In the genomic region with DNA sequence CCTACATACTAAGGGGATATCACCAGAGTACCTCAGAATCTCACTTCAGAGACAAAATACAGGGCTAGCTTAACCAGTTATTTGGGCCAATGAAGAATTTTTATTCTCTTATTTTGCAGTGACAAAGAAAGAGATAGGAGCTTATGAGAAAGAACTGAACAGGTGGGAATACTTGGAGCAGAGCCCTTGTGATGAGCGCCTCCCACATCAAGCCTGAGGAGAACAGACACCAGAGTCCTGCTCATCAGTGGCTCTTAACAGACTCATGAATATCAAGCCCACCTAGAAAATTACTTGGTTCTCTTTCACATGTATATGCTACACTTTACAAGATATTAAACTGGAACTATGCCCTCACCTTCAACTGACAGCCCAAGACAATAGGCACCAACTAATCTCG, we compare ENCODE assay signal across 34 cellular contexts.
DNase-seq lines count a peak whose midpoint lies in the region; ATAC-seq, FAIRE-seq and TF ChIP-seq lines count a peak whose summit lies in the region.
"Had no signal": no experiment of that assay in that cellular context is flagged by ENCODE, and none has a peak within 500 bp of the region (broad histone marks: within the 10 kb centered on the region; RNA-seq: fewer than 3 reads in every experiment).

No MANE protein-coding gene starts in this region.

- H3K27ac ChIP-seq in GM12878 (ENCODE audit: control insufficient read depth, insufficient read depth) (no peak overlapping the region), Peyer's patch (no peak overlapping the region)
- H3K27ac ChIP-seq: 22Rv1; A549; BLaER1; BLaER1 treated with 17β-estradiol and CSF1 and Interleukin-3, amounts not matched to agents 10 nM and 100 nM; C4-2B had no signal

- TF ChIP-seq RAD21 in GM12878 (IDR thresholded peaks at IDR 0.05; ENCODE audit: insufficient read depth, low read depth, low read length), result no peak

- POLR2A ChIA-PET in GM12878 (lab: Charles Lee), result no interaction called here

- H3K27me3 ChIP-seq in GM12878 (replicated peaks in 1 of 2; ENCODE audit: control insufficient read depth in 2 of 2, insufficient read depth in 2 of 2, low read length in 1 of 2) (no peaks in the 10 kb centered on the region), Peyer's patch (no peaks in the 10 kb centered on the region)
- H3K27me3 ChIP-seq: BLaER1 had no signal

- H3K36me3 ChIP-seq in GM12878 (ENCODE audit: control insufficient read depth in 2 of 2, insufficient read depth in 2 of 2, low read length in 1 of 2), result no peaks in the 10 kb centered on the region
- H3K36me3 ChIP-seq in Peyer's patch, result no peaks in the 10 kb centered on the region
- H3K36me3 ChIP-seq: BE2C; BLaER1; BLaER1 treated with 17β-estradiol and CSF1 and Interleukin-3, amounts not matched to agents 10 nM and 100 nM had no signal

- BruUV-seq in GM12878 (replicated peaks; lab: Mats Ljungman, UMichigan), result no TSS peak

- no peak for TF ChIP-seq POLR2A in GM12878 (IDR thresholded peaks at IDR 0.05; ENCODE audit: low read depth, low read length)
- TF ChIP-seq POLR2A in Peyer's patch (IDR thresholded peaks at IDR 0.05), result no peak

- CTCF ChIA-PET in GM12878 (lab: Yijun Ruan, JAX), result no interaction called here

- WGBS in GM12878 (ENCODE audit: insufficient coverage, insufficient replicate concordance, low lambda C conversion rate, missing lambda C conversion rate), result 43% methylated on average over 2 of the region's 2 CpGs

- H3K4me3 ChIP-seq in GM12878 (no peak overlapping the region), Peyer's patch (no peak overlapping the region)
- H3K4me3 ChIP-seq: A549; BLaER1; BLaER1 treated with 17β-estradiol and CSF1 and Interleukin-3, amounts not matched to agents 10 nM and 100 nM had no signal

- H4K20me1 ChIP-seq in GM12878 (ENCODE audit: control insufficient read depth, insufficient read depth), result no peaks in the 10 kb centered on the region
- H4K20me1 ChIP-seq: BLaER1; BLaER1 treated with 17β-estradiol and CSF1 and Interleukin-3, amounts not matched to agents 10 nM and 100 nM had no signal

- no peak overlapping the region for H3K9ac ChIP-seq in GM12878 (ENCODE audit: control insufficient read depth, insufficient read depth, low read length)
- H3K9ac ChIP-seq: BLaER1; BLaER1 treated with 17β-estradiol and CSF1 and Interleukin-3, amounts not matched to agents 10 nM and 100 nM had no signal

- no peak for TF ChIP-seq EP300 in GM12878 (IDR thresholded peaks at IDR 0.05; ENCODE audit: borderline replicate concordance in 1 of 2, control insufficient read depth in 1 of 2, low read depth in 2 of 2, low read length in 2 of 2)

- TF ChIP-seq CTCF in GM12878 (IDR thresholded peaks at IDR 0.05 in 2 of 3, conservative IDR thresholded peaks at IDR 0.05 in 1 of 3; ENCODE audit: control insufficient read depth in 2 of 3, extremely low read depth in 1 of 3, insufficient read depth in 1 of 3, low read depth in 3 of 3, low read length in 3 of 3), result no peak
- no peak for TF ChIP-seq CTCF in Peyer's patch (IDR thresholded peaks at IDR 0.05)

- no peaks in the 10 kb centered on the region for H3K9me3 ChIP-seq in GM12878 (replicated peaks; ENCODE audit: control insufficient read depth, insufficient read depth, low read length)
- H3K9me3 ChIP-seq in Peyer's patch, result no peaks in the 10 kb centered on the region
- H3K9me3 ChIP-seq: A549; BE2C; BLaER1; BLaER1 treated with 17β-estradiol and CSF1 and Interleukin-3, amounts not matched to agents 10 nM and 100 nM; Caco-2 had no signal

- no peak overlapping the region for H3K4me2 ChIP-seq in GM12878 (ENCODE audit: control insufficient read depth, insufficient read depth)
- H3K4me2 ChIP-seq: A549; BLaER1; BLaER1 treated with 17β-estradiol and CSF1 and Interleukin-3, amounts not matched to agents 10 nM and 100 nM had no signal

- DNase-seq in G401 (ENCODE audit: low spot score), result peak; percentile 84
- no peak for DNase-seq in GM12878 (ENCODE audit: low read depth, low spot score)
- peak; percentile 79 for DNase-seq in cerebellar cortex (ENCODE audit: low spot score)
- peak; percentile 64 for DNase-seq in cerebellum (ENCODE audit: low spot score)
- DNase-seq in activated CD4-positive, alpha-beta T cell treated with anti-CD3 and anti-CD28 coated beads for 4 hours, result no peak
- DNase-seq in Peyer's patch, result no peak
- DNase-seq in iPS-NIHi11 (ENCODE audit: low spot score), result no peak
- DNase-seq: 8988T; ACHN; AML-193; BE2C; Caco-2; Calu3; CD4-positive, alpha-beta memory T cell; CD4-positive, alpha-beta T cell; CD4-positive, CD25-positive, alpha-beta regulatory T cell; CD8-positive, alpha-beta memory T cell; CD8-positive, alpha-beta T cell; COR-L47; DMS 273 treated with DMSO at 0.1 percent for 48 hours; DMS153; DMS53; DMS79; DMS79 treated with DMSO at 0.1 percent for 48 hours; DND-41; EL had no signal

- H3K4me1 ChIP-seq in GM12878 (ENCODE audit: control insufficient read depth, insufficient read depth, low read length), result no peaks in the 10 kb centered on the region
- H3K4me1 ChIP-seq in Peyer's patch, result no peaks in the 10 kb centered on the region
- H3K4me1 ChIP-seq: A549; BE2C; BLaER1; BLaER1 treated with 17β-estradiol and CSF1 and Interleukin-3, amounts not matched to agents 10 nM and 100 nM; Caco-2 had no signal

- intact Hi-C loops in GM12878 (cut with micrococcal nuclease; ENCODE audit: unreplicated experiment), result no loop called here

- SMC1A ChIA-PET in GM12878 (lab: Charles Lee; ENCODE audit: uncharacterized antibody, unreplicated experiment), result no interaction called here

- no peak overlapping the region for H2AFZ ChIP-seq in GM12878 (ENCODE audit: control insufficient read depth, low read depth, low read length)

- RAD21 ChIA-PET in GM12878 (lab: Charles Lee; ENCODE audit: unreplicated experiment), result no interaction called here

- H3K79me2 ChIP-seq in GM12878 (ENCODE audit: control insufficient read depth, insufficient read depth, low read length), result no peaks in the 10 kb centered on the region

- peak; percentile 35 for FAIRE-seq in GM12878 (lab: Jason Lieb, UNC)
- FAIRE-seq: A204.1, A549, D721Med had no signal

- ATAC-seq in GM12878 (no peak), GM21447 (IDR thresholded peaks at IDR 0.05; ENCODE audit: unreplicated experiment) (no peak)
- ATAC-seq: A549; CD8-positive, alpha-beta T cell had no signal

- in situ Hi-C loops in G401 (cut with HindIII; ENCODE audit: low sequenced_read_pairs) (no loop called here), GM12878 (cut with MboI) (no loop called here)

TF ChIP-seq in GM12878, 131 proteins besides CTCF, POLR2A, EP300 and RAD21 (continues in another document):
- TF ChIP-seq TCF7 (IDR thresholded peaks at IDR 0.05; ENCODE audit: borderline replicate concordance), result no peak
- no peak for TF ChIP-seq SREBF2 (IDR thresholded peaks at IDR 0.05; ENCODE audit: low read length)
- no peak for TF ChIP-seq FOXM1 (IDR thresholded peaks at IDR 0.05; ENCODE audit: low read depth, low read length)
- TF ChIP-seq, protein P1, sequence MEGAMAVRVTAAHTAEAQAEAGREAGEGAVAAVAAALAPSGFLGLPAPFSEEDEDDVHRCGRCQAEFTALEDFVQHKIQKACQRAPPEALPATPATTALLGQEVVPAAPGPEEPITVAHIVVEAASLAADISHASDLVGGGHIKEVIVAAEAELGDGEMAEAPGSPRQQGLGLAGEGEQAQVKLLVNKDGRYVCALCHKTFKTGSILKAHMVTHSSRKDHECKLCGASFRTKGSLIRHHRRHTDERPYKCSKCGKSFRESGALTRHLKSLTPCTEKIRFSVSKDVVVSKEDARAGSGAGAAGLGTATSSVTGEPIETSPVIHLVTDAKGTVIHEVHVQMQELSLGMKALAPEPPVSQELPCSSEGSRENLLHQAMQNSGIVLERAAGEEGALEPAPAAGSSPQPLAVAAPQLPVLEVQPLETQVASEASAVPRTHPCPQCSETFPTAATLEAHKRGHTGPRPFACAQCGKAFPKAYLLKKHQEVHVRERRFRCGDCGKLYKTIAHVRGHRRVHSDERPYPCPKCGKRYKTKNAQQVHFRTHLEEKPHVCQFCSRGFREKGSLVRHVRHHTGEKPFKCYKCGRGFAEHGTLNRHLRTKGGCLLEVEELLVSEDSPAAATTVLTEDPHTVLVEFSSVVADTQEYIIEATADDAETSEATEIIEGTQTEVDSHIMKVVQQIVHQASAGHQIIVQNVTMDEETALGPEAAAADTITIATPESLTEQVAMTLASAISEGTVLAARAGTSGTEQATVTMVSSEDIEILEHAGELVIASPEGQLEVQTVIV (IDR thresholded peaks at IDR 0.05; ENCODE audit: borderline replicate concordance, partially characterized antibody), result no peak
- no peak for TF ChIP-seq BACH1 (IDR thresholded peaks at IDR 0.05; ENCODE audit: borderline replicate concordance)
- no peak for TF ChIP-seq SMARCA5 (IDR thresholded peaks at IDR 0.05)
- TF ChIP-seq PRDM15 (CRISPR knock-in tag; IDR thresholded peaks at IDR 0.05), result no peak

Comparison
In these comparisons a context has a peak if more than half of its experiments do, and no peak if none do; other contexts are left out.
1. DNase-seq: peak in G401 (single experiment), cerebellar cortex (single experiment) and cerebellum (single experiment); none in GM12878 (single experiment), activated CD4-positive, alpha-beta T cell treated with anti-CD3 and anti-CD28 coated beads for 4 hours (0 of 2), Peyer's patch (0 of 3) and iPS-NIHi11 (single experiment).